Comparison of ENCODE assay signal across 9 cellular contexts in genomic region chr15:76340198-76340801, GRCh38. TPM values are rescaled to one million over a fixed set of nuclear protein-coding genes. Genes with fewer than 3 reads are reported as not detected.
DNase-seq lines count a peak whose midpoint lies in the region; ATAC-seq and TF ChIP-seq lines count a peak whose summit lies in the region.
"Had no signal": no experiment of that assay in that cellular context is flagged by ENCODE, and none has a peak within 500 bp of the region (broad histone marks: within the 10 kb centered on the region; RNA-seq: fewer than 3 reads in every experiment).

No MANE protein-coding gene starts in this region.

- peak overlapping the region; percentile 84 for H3K4me3 Mint-ChIP-seq in type B pancreatic cell

- H3K27me3 Mint-ChIP-seq in type B pancreatic cell, result peaks cover 89% of the 10 kb centered on the region

- DNase-seq in HuH-7.5 (ENCODE audit: low spot score) (peak; percentile 45), astrocyte of the hippocampus (ENCODE audit: low read depth, low spot score) (peak; percentile 58), left lobe of liver (ENCODE audit: low spot score) (no peak), type B pancreatic cell (ENCODE audit: extremely low spot score, unreplicated experiment) (no peak), activated gamma-delta T cell treated with Interleukin-2 at 50 U/mL for 16 hours (no peak), omental fat pad (ENCODE audit: low spot score) (no peak)

- no peak for TF ChIP-seq CTCF in type B pancreatic cell (conservative IDR thresholded peaks at IDR 0.05)
- TF ChIP-seq CTCF in omental fat pad (IDR thresholded peaks at IDR 0.05), result no peak

- H3K27ac ChIP-seq in BLaER1 treated with 17β-estradiol and CSF1 and Interleukin-3, amounts not matched to agents 10 nM and 100 nM, result no peak overlapping the region

- H3K4me2 ChIP-seq in BLaER1 treated with 17β-estradiol and CSF1 and Interleukin-3, amounts not matched to agents 10 nM and 100 nM, result peak overlapping the region; percentile 71 to 98 (median 82)

- H3K9ac ChIP-seq in BLaER1 treated with 17β-estradiol and CSF1 and Interleukin-3, amounts not matched to agents 10 nM and 100 nM, result peak overlapping the region in 1 of 11 experiments; percentile 41; a peak in 2 of 22 replicates

- peaks cover 0 to 75% (median 62%) of the 10 kb centered on the region in 11 experiments; a peak in 20 of 22 replicates for H4K20me1 ChIP-seq in BLaER1 treated with 17β-estradiol and CSF1 and Interleukin-3, amounts not matched to agents 10 nM and 100 nM

- no peaks in the 10 kb centered on the region for H3K9me3 Mint-ChIP-seq in type B pancreatic cell

- H3K4me3 ChIP-seq in BLaER1 treated with 17β-estradiol and CSF1 and Interleukin-3, amounts not matched to agents 10 nM and 100 nM, result peak overlapping the region; percentile 22 to 58 (median 48); a peak in 18 of 20 replicates

- H3K36me3 ChIP-seq in BLaER1 treated with 17β-estradiol and CSF1 and Interleukin-3, amounts not matched to agents 10 nM and 100 nM, result no peaks in the 10 kb centered on the region

- H3K27ac Mint-ChIP-seq in type B pancreatic cell, result peak overlapping the region; percentile 35

- peaks cover 23 to 64% (median 45%) of the 10 kb centered on the region in 10 experiments for H3K4me1 ChIP-seq in BLaER1 treated with 17β-estradiol and CSF1 and Interleukin-3, amounts not matched to agents 10 nM and 100 nM

- ATAC-seq in left lobe of liver, result peak; percentile 29
- no peak for ATAC-seq in HG03045 (IDR thresholded peaks at IDR 0.05; ENCODE audit: unreplicated experiment)
- ATAC-seq in omental fat pad (ENCODE audit: low FRiP score), result no peak
- ATAC-seq: HCT116 had no signal

- peaks cover 3% of the 10 kb centered on the region for H3K36me3 Mint-ChIP-seq in type B pancreatic cell

- peaks cover 29% of the 10 kb centered on the region for H3K4me1 Mint-ChIP-seq in type B pancreatic cell (ENCODE audit: unreplicated experiment)

- peaks cover 96 to 100% (median 100%) of the 10 kb centered on the region in 11 experiments for H3K27me3 ChIP-seq in BLaER1 treated with 17β-estradiol and CSF1 and Interleukin-3, amounts not matched to agents 10 nM and 100 nM

- peaks cover 13 to 30% (median 21%) of the 10 kb centered on the region in 11 experiments for H3K9me3 ChIP-seq in BLaER1 treated with 17β-estradiol and CSF1 and Interleukin-3, amounts not matched to agents 10 nM and 100 nM (replicated peaks in 1 of 11)

RNA-seq across cellular contexts. Expression of gene ISL2, which starts 3.7 kb away (rescaled TPM):
- total RNA-seq in left lobe of liver (not detected), type B pancreatic cell (ENCODE audit: low replicate concordance) (1.2 and 4.5 TPM in 2 replicates), omental fat pad (1 to 10 TPM in 1 of 4 donors, under 1 TPM in 2, not detected in 1; 0.24 to 1.1 (median 0.75) TPM)

RNA-seq across cellular contexts. Expression of gene ETFA, which starts 29.0 kb away (rescaled TPM):
- total RNA-seq in left lobe of liver (291 TPM), type B pancreatic cell (ENCODE audit: low replicate concordance) (135 and 149 TPM in 2 replicates), omental fat pad (100 to 1,000 TPM in 3 of 4 donors, 10 to 100 TPM in 1; 89.9 to 144 (median 114) TPM)

Comparison
In these comparisons a context has a peak if more than half of its experiments do, and no peak if none do; other contexts are left out.
1. DNase-seq: peak in HuH-7.5 (single experiment) and astrocyte of the hippocampus (single experiment); none in left lobe of liver (single experiment), type B pancreatic cell (single experiment), activated gamma-delta T cell treated with Interleukin-2 at 50 U/mL for 16 hours (single experiment) and omental fat pad (single experiment).